Comparison of ENCODE assay signal across 20 cellular contexts in genomic region chr3:187342255-187342654, GRCh38. TPM values are rescaled to one million over a fixed set of nuclear protein-coding genes. Genes with fewer than 3 reads are reported as not detected.
DNase-seq lines count a peak whose midpoint lies in the region; ATAC-seq, FAIRE-seq and TF ChIP-seq lines count a peak whose summit lies in the region.
"Had no signal": no experiment of that assay in that cellular context is flagged by ENCODE, and none has a peak within 500 bp of the region (broad histone marks: within the 10 kb centered on the region; RNA-seq: fewer than 3 reads in every experiment).

No MANE protein-coding gene starts in this region.

- H2AK5ac ChIP-seq in IMR-90 (ENCODE audit: low read depth, low read length): no peak overlapping the region
- H2AK5ac ChIP-seq in H1 (ENCODE audit: low read depth, low read length): no peak overlapping the region
- no peak overlapping the region for H2AK5ac ChIP-seq in trophoblast cell (ENCODE audit: low read length)

- H3K79me2 ChIP-seq in H1 (ENCODE audit: control insufficient read depth in 1 of 2, insufficient read depth in 2 of 2, low read length in 2 of 2): no peaks in the 10 kb centered on the region
- H3K79me2 ChIP-seq in trophoblast cell (ENCODE audit: control insufficient read depth, insufficient read depth, low read length, poor library complexity): no peaks in the 10 kb centered on the region

- H3K27me3 ChIP-seq in IMR-90 (ENCODE audit: control insufficient read depth, insufficient read depth, low read length) (peaks cover 4% of the 10 kb centered on the region), H1 (replicated peaks in 1 of 4; ENCODE audit: control insufficient read depth in 3 of 4, extremely low read depth in 1 of 4, insufficient read depth in 3 of 4, low read length in 3 of 4) (no peaks in the 10 kb centered on the region), trophoblast cell (ENCODE audit: insufficient read depth, low read length) (no peaks in the 10 kb centered on the region)

- TF ChIP-seq CTCF in IMR-90 (conservative IDR thresholded peaks at IDR 0.05; ENCODE audit: low read depth, low read length) (no peak), H1 (IDR thresholded peaks at IDR 0.05; ENCODE audit: control extremely low read depth in 1 of 3, insufficient read depth in 1 of 3, low read depth in 1 of 3, low read length in 3 of 3) (peak in 1 of 3 experiments; percentile 14; a peak in 1 of 4 replicates)

- no peak overlapping the region for H3K27ac ChIP-seq in IMR-90 (ENCODE audit: insufficient read depth, low read length)
- H3K27ac ChIP-seq in H1 (ENCODE audit: low read depth, low read length): no peak overlapping the region
- no peak overlapping the region for H3K27ac ChIP-seq in trophoblast cell (ENCODE audit: low read depth, low read length)
- H3K27ac ChIP-seq: 22Rv1, A549, C4-2B, GM23248 had no signal

- intact Hi-C loops in IMR-90 (cut with micrococcal nuclease): no loop called here

- WGBS in IMR-90 (ENCODE audit: extremely low coverage in 2 of 2, insufficient read length in 1 of 2), 2 experiments: 17% methylated on average over 2 of the region's 4 CpGs; no CpG with 5 or more reads in 1 of the 2 experiments
- WGBS in H1 (ENCODE audit: extremely low coverage in 1 of 2, insufficient coverage in 1 of 2, insufficient read length in 1 of 2, insufficient replicate concordance in 2 of 2, low coverage in 1 of 2, low lambda C conversion rate in 2 of 2, missing lambda C conversion rate in 1 of 2), 2 experiments: 86% methylated on average over 4 of the region's 4 CpGs; no CpG with 5 or more reads in 1 of the 2 experiments
- no CpG with 5 or more reads among the region's 4 CpGs for WGBS in trophoblast cell (ENCODE audit: extremely low coverage, insufficient coverage, insufficient read length)

- H4K12ac ChIP-seq in trophoblast cell (ENCODE audit: low read depth, low read length): no peak overlapping the region

- no peak for TF ChIP-seq EP300 in H1 (IDR thresholded peaks at IDR 0.05; ENCODE audit: borderline replicate concordance in 1 of 2, low read depth in 2 of 2, low read length in 2 of 2)

- H4K8ac ChIP-seq in IMR-90 (ENCODE audit: low read depth in 2 of 2, low read length in 2 of 2) (no peak overlapping the region), H1 (ENCODE audit: extremely low read depth, insufficient read depth, low read length) (no peak overlapping the region), trophoblast cell (ENCODE audit: low read depth, low read length) (no peak overlapping the region)

- H2BK15ac ChIP-seq in IMR-90 (ENCODE audit: low read depth, low read length): no peak overlapping the region
- H2BK15ac ChIP-seq in H1 (ENCODE audit: low read length): no peak overlapping the region

- BruUV-seq in IMR-90 (replicated peaks; lab: Mats Ljungman, UMichigan): no TSS peak

- dilution Hi-C loops in IMR-90 (cut with HindIII; ENCODE audit: low sequenced_read_pairs, unreplicated experiment): no loop called here

- no peaks in the 10 kb centered on the region for H3K79me1 ChIP-seq in IMR-90 (ENCODE audit: low read depth in 1 of 2, low read length in 2 of 2)
- no peaks in the 10 kb centered on the region for H3K79me1 ChIP-seq in H1 (ENCODE audit: low read depth, low read length)
- H3K79me1 ChIP-seq in trophoblast cell (ENCODE audit: low read length): peaks cover 1% of the 10 kb centered on the region

- H3K14ac ChIP-seq in IMR-90 (replicated peaks; ENCODE audit: low read depth, low read length) (no peak overlapping the region), H1 (ENCODE audit: insufficient read length) (no peak overlapping the region), trophoblast cell (ENCODE audit: low read length) (no peak overlapping the region)

- H3K9ac ChIP-seq in IMR-90 (ENCODE audit: low read depth, low read length): no peak overlapping the region
- H3K9ac ChIP-seq in H1 (replicated peaks in 1 of 4; ENCODE audit: extremely low read depth in 1 of 4, low read depth in 3 of 4, low read length in 3 of 4): no peak overlapping the region; a peak in 1 of 7 replicates
- H3K9ac ChIP-seq in trophoblast cell (ENCODE audit: low read length): peak overlapping the region; percentile 55
- H3K9ac ChIP-seq: GM23248 had no signal

- peak; percentile 16 for DNase-seq in NCI-H82 (lab: John Stamatoyannopoulos, UW)
- no peak for DNase-seq in NCI-H82 treated with DMSO at 0.1 percent for 48 hours (lab: John Stamatoyannopoulos, UW; ENCODE audit: unreplicated experiment)
- no peak for DNase-seq in IMR-90
- DNase-seq in H1 (ENCODE audit: low read depth in 1 of 2, low spot score in 2 of 2): no peak
- DNase-seq in trophoblast cell: no peak
- DNase-seq in NCI-H1092 treated with DMSO at 0.1 percent for 48 hours (lab: John Stamatoyannopoulos, UW): no peak
- no peak for DNase-seq in NCI-H69 (lab: John Stamatoyannopoulos, UW)
- DNase-seq: AML-193; CD4-positive, alpha-beta T cell; DMS153; DMS79; GDM1; GM23248; H7 had no signal

- H2BK20ac ChIP-seq in IMR-90 (ENCODE audit: low read depth, low read length) (no peak overlapping the region), H1 (ENCODE audit: low read length) (0 out of 2 replicates have a peak overlapping the region, but pooled peaks have one; percentile 41)

- H3K4me1 ChIP-seq in IMR-90 (ENCODE audit: control insufficient read depth, insufficient read depth, low read length) (no peaks in the 10 kb centered on the region), H1 (replicated peaks in 1 of 4; ENCODE audit: control insufficient read depth in 3 of 4, insufficient read depth in 4 of 4, low read length in 3 of 4) (no peaks in the 10 kb centered on the region), trophoblast cell (ENCODE audit: control insufficient read depth in 1 of 2, insufficient read depth in 2 of 2, low read length in 2 of 2) (no peaks in the 10 kb centered on the region)
- H3K4me1 ChIP-seq: A549 had no signal

- H2BK5ac ChIP-seq in IMR-90 (ENCODE audit: low read depth, low read length, poor library complexity, severe bottlenecking) (no peak overlapping the region), H1 (ENCODE audit: low read depth, low read length) (no peak overlapping the region), trophoblast cell (ENCODE audit: low read depth, low read length, poor library complexity) (no peak overlapping the region)

- peak overlapping the region; percentile 41 for H2AFZ ChIP-seq in IMR-90 (replicated peaks; ENCODE audit: low read length, poor library complexity)
- no peak overlapping the region for H2AFZ ChIP-seq in H1 (ENCODE audit: low read length)
- no peak overlapping the region for H2AFZ ChIP-seq in trophoblast cell (ENCODE audit: insufficient read depth, low read length, poor library complexity)
- H2AFZ ChIP-seq: GM23248 had no signal

- no peaks in the 10 kb centered on the region for H3K23me2 ChIP-seq in H1 (ENCODE audit: low read depth, low read length)

- H3K56ac ChIP-seq in IMR-90 (ENCODE audit: extremely low read depth, insufficient read depth, low read length) (no peak overlapping the region), H1 (replicated peaks; ENCODE audit: insufficient read length, low read depth, low read length) (no peak overlapping the region)

- H3K9me3 ChIP-seq in IMR-90 (ENCODE audit: control insufficient read depth, insufficient read depth, low read length): no peaks in the 10 kb centered on the region
- no peaks in the 10 kb centered on the region for H3K9me3 ChIP-seq in H1 (ENCODE audit: insufficient read depth in 2 of 2, low read depth in 1 of 2, low read length in 1 of 2)
- no peaks in the 10 kb centered on the region for H3K9me3 ChIP-seq in trophoblast cell (ENCODE audit: insufficient read depth, low read depth, low read length)
- H3K9me3 ChIP-seq: A549 had no signal

- no peak overlapping the region for H2AK9ac ChIP-seq in IMR-90 (replicated peaks; ENCODE audit: low read depth, low read length, poor library complexity)

- H4K91ac ChIP-seq in IMR-90 (ENCODE audit: insufficient read depth, low read depth, low read length) (no peak overlapping the region), H1 (replicated peaks; ENCODE audit: insufficient read length, low read length) (no peak overlapping the region), trophoblast cell (ENCODE audit: low read depth, low read length) (no peak overlapping the region)

- CTCF ChIA-PET in IMR-90 (lab: Yijun Ruan, JAX): no interaction called here
- CTCF ChIA-PET in H1 (lab: Charles Lee; ENCODE audit: partially characterized antibody): interaction anchor here (0.6 to 3.3 kb wide), 8 partner anchors 13 to 378 kb away, joined by 3 to 7 read pairs (median 3); no protein-coding TSS in a partner anchor

- H3K4me3 ChIP-seq in IMR-90 (ENCODE audit: insufficient read depth, low read depth, low read length): no peak overlapping the region
- no peak overlapping the region for H3K4me3 ChIP-seq in H1 (ENCODE audit: extremely low read depth in 1 of 4, insufficient read depth in 2 of 4, low read depth in 3 of 4, low read length in 4 of 4)
- peak overlapping the region; percentile 1 for H3K4me3 ChIP-seq in trophoblast cell (ENCODE audit: low read depth, low read length)
- H3K4me3 ChIP-seq: A549, GM23248 had no signal

- no peak for ATAC-seq in IMR-90 (ENCODE audit: low read depth)
- ATAC-seq: A549 had no signal

- H4K5ac ChIP-seq in IMR-90 (ENCODE audit: low read depth, low read length): no peak overlapping the region
- H4K5ac ChIP-seq in H1 (ENCODE audit: insufficient read length, low read depth, low read length): no peak overlapping the region

- in situ Hi-C loops in IMR-90 (cut with MboI; ENCODE audit: low sequenced_read_pairs): no loop called here

- H3K36me3 ChIP-seq in IMR-90 (ENCODE audit: control insufficient read depth, insufficient read depth, low read length): no peaks in the 10 kb centered on the region
- H3K36me3 ChIP-seq in H1 (ENCODE audit: control insufficient read depth in 2 of 4, insufficient read depth in 4 of 4, low read length in 3 of 4): no peaks in the 10 kb centered on the region
- H3K36me3 ChIP-seq in trophoblast cell (ENCODE audit: control insufficient read depth in 1 of 2, insufficient read depth in 2 of 2, low read length in 2 of 2): no peaks in the 10 kb centered on the region

- no peak for TF ChIP-seq RAD21 in IMR-90 (IDR thresholded peaks at IDR 0.05; ENCODE audit: low read length)
- TF ChIP-seq RAD21 in H1 (IDR thresholded peaks at IDR 0.05 in 1 of 2, conservative IDR thresholded peaks at IDR 0.05 in 1 of 2; ENCODE audit: low read depth in 2 of 2, low read length in 2 of 2): no peak; a peak in 1 of 4 replicates

- TF ChIP-seq POLR2A in IMR-90 (IDR thresholded peaks at IDR 0.05; ENCODE audit: low read depth, low read length) (no peak), H1 (IDR thresholded peaks at IDR 0.05; ENCODE audit: control extremely low read depth in 1 of 2, low read depth in 2 of 2, low read length in 2 of 2) (no peak)

- H3K4ac ChIP-seq in IMR-90 (ENCODE audit: low read depth, low read length) (no peak overlapping the region), H1 (replicated peaks; ENCODE audit: insufficient read length, low read depth, low read length) (no peak overlapping the region), trophoblast cell (ENCODE audit: low read depth, low read length) (no peak overlapping the region)

- POLR2A ChIA-PET in IMR-90 (lab: Charles Lee; ENCODE audit: unreplicated experiment): no interaction called here
- POLR2A ChIA-PET in H1 (lab: Charles Lee; ENCODE audit: partially characterized antibody): interaction anchor here (1.1 kb wide), 1 partner anchor 14 kb away, joined by 3 read pairs; no protein-coding TSS in a partner anchor

- no peaks in the 10 kb centered on the region for H4K20me1 ChIP-seq in IMR-90 (ENCODE audit: insufficient read depth, low read length)
- H4K20me1 ChIP-seq in H1 (replicated peaks in 1 of 2; ENCODE audit: control insufficient read depth in 1 of 2, insufficient read depth in 2 of 2, low read length in 2 of 2): no peaks in the 10 kb centered on the region

- H2BK120ac ChIP-seq in IMR-90 (ENCODE audit: low read depth, low read length) (no peak overlapping the region), H1 (replicated peaks; ENCODE audit: low read depth, low read length) (no peak overlapping the region), trophoblast cell (ENCODE audit: insufficient read depth, low read length, poor library complexity) (no peak overlapping the region)

- FAIRE-seq in H1 (lab: Jason Lieb, UNC): no peak
- FAIRE-seq: A549, GM12892, GM18507 had no signal

- no peak overlapping the region for H3K4me2 ChIP-seq in IMR-90 (ENCODE audit: low read depth, low read length)
- H3K4me2 ChIP-seq in H1 (ENCODE audit: insufficient read depth in 1 of 2, low read depth in 2 of 2, low read length in 2 of 2): no peak overlapping the region
- H3K4me2 ChIP-seq in trophoblast cell (ENCODE audit: low read length): no peak overlapping the region
- H3K4me2 ChIP-seq: A549 had no signal

- no peak overlapping the region for H3K23ac ChIP-seq in IMR-90 (ENCODE audit: low read depth, low read length)
- H3K23ac ChIP-seq in H1 (ENCODE audit: insufficient read length): no peak overlapping the region
- no peak overlapping the region for H3K23ac ChIP-seq in trophoblast cell (ENCODE audit: low read length)

- H3K18ac ChIP-seq in IMR-90 (ENCODE audit: low read depth, low read length): no peak overlapping the region
- H3K18ac ChIP-seq in H1 (ENCODE audit: extremely low read depth, low read length): peak overlapping the region; percentile 19; the same call in 1 of the 2 replicates
- no peak overlapping the region for H3K18ac ChIP-seq in trophoblast cell (ENCODE audit: low read length)

- H2BK12ac ChIP-seq in H1 (ENCODE audit: low read depth, low read length) (0 out of 2 replicates have a peak overlapping the region, but pooled peaks have one; percentile 50), trophoblast cell (ENCODE audit: low read length) (no peak overlapping the region)

- H3K9me1 ChIP-seq in IMR-90 (ENCODE audit: insufficient read depth, low read length): no peaks in the 10 kb centered on the region

RNA-seq across cellular contexts. Expression of gene RTP4, which starts 25.9 kb away (rescaled TPM):
- not detected in 2 replicates for total RNA-seq in IMR-90 (2012; rRNA removed)
- not detected in 2 replicates for polyA plus RNA-seq in IMR-90 (2012; rRNA removed)
- 0.02 TPM in 1 of 2 replicates, not detected in the other for polyA plus RNA-seq in IMR-90 (2012; cell fraction: cytosol; rRNA removed)
- polyA plus RNA-seq in IMR-90 (2012; cell fraction: nucleus; rRNA removed; ENCODE audit: low replicate concordance): not detected in 2 replicates
- not detected in 2 replicates for total RNA-seq in H1 (2021; fragmentation: NEBNext Ultra II Directional; extraction: Animal tissue kit (Norgen Biotek cat#: 25700))
- not detected in 2 replicates for polyA plus RNA-seq in H1 (2011; rRNA removed)
- not detected for polyA plus RNA-seq in H1 (2011; cell fraction: cytosol; rRNA removed)
- polyA plus RNA-seq in H1 (2011; cell fraction: nucleus; rRNA removed): not detected
- not detected in 4 replicates for polyA plus RNA-seq in H1 (2012, experiment 1 of 2)
- polyA plus RNA-seq in H1 (2012, experiment 2 of 2): not detected
- polyA plus RNA-seq in H1 (2013, experiment 1 of 2): 0.02 TPM
- polyA plus RNA-seq in H1 (2013, experiment 2 of 2): not detected
- not detected in 2 replicates for polyA minus RNA-seq in H1 (2011; rRNA and poly(A)+ RNA removed)
- not detected for polyA minus RNA-seq in H1 (2011; cell fraction: cytosol; rRNA and poly(A)+ RNA removed)
- not detected for polyA minus RNA-seq in H1 (2011; cell fraction: nucleus; rRNA and poly(A)+ RNA removed)
- polyA plus RNA-seq in trophoblast cell (2013): not detected in 2 replicates
- total RNA-seq: H7 had no signal
- polyA plus RNA-seq: A549 had no signal

RNA-seq across cellular contexts. Expression of gene MASP1, which starts 50.7 kb away (rescaled TPM):
- total RNA-seq in IMR-90 (2012; rRNA removed): 13.1 TPM in 2 replicates
- polyA plus RNA-seq in IMR-90 (2012; rRNA removed) (14.7 and 16.2 TPM in 2 replicates), H1 (2011; rRNA removed) (3.5 and 5.8 TPM in 2 replicates)
- 23.1 and 36.2 TPM in 2 replicates for polyA plus RNA-seq in IMR-90 (2012; cell fraction: cytosol; rRNA removed)
- polyA plus RNA-seq in IMR-90 (2012; cell fraction: nucleus; rRNA removed; ENCODE audit: low replicate concordance): 15.5 and 19.8 TPM in 2 replicates
- 2.7 and 3.2 TPM in 2 replicates for total RNA-seq in H1 (2021; fragmentation: NEBNext Ultra II Directional; extraction: Animal tissue kit (Norgen Biotek cat#: 25700))
- polyA plus RNA-seq in H1 (2011; cell fraction: cytosol; rRNA removed): 4.7 TPM
- 4.2 TPM for polyA plus RNA-seq in H1 (2011; cell fraction: nucleus; rRNA removed)
- polyA plus RNA-seq in H1 (2012, experiment 1 of 2): 1.6 to 2.8 TPM (median 1.8 TPM) in 4 replicates
- polyA plus RNA-seq in H1 (2012, experiment 2 of 2): 1.0 TPM
- polyA plus RNA-seq in H1 (2013, experiment 1 of 2): 3.5 TPM
- polyA plus RNA-seq in H1 (2013, experiment 2 of 2): 3.8 TPM
- polyA minus RNA-seq in H1 (2011; rRNA and poly(A)+ RNA removed): 8.3 and 8.4 TPM in 2 replicates
- 3.3 TPM for polyA minus RNA-seq in H1 (2011; cell fraction: cytosol; rRNA and poly(A)+ RNA removed)
- polyA minus RNA-seq in H1 (2011; cell fraction: nucleus; rRNA and poly(A)+ RNA removed): 5.1 TPM
- 0.05 and 0.08 TPM in 2 replicates for polyA plus RNA-seq in trophoblast cell (2013)
- total RNA-seq: CD4-positive, alpha-beta T cell; Daoy had no signal
